In the genomic region with DNA sequence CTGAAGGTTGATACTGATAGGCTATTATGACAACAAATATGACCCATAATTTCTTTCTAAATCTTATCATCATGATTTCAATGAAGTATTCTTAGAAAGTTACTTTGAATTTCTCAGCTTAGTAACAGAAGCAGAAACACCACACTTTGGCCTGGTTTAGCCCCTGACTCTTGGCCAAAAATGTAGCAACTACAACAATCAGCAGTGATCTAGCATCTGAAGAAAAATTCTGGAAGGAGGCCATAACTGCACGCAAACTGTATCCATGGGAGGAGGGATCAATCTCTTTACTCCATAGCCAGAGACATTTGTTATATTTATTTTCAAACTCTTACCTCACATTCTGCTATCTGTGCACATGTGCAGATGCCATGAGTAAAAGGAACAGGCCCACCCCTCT, we compare ENCODE assay signal across 18 cellular contexts.
"Had no signal": no experiment of that assay in that cellular context is flagged by ENCODE, and none has a peak within 500 bp of the region (broad histone marks: within the 10 kb centered on the region; RNA-seq: fewer than 3 reads in every experiment).

No MANE protein-coding gene starts in this region.

- H3K9me3 ChIP-seq: ascending aorta, colonic mucosa, esophagus muscularis mucosa, left lung, right atrium auricular region, spleen, stomach, thoracic aorta, upper lobe of right lung had no signal

- H3K9me3 Mint-ChIP-seq: natural killer cell, T-cell had no signal

- H3K27me3 ChIP-seq: ascending aorta, colonic mucosa, esophagus muscularis mucosa, left lung, right atrium auricular region, spleen, stomach, upper lobe of right lung had no signal

- H3K36me3 ChIP-seq: ascending aorta, colonic mucosa, esophagus muscularis mucosa, left lung, right atrium auricular region, spleen, stomach, thoracic aorta, upper lobe of right lung had no signal

- H3K36me3 Mint-ChIP-seq: natural killer cell, T-cell had no signal

- DNase-seq: activated CD4-positive, alpha-beta T cell treated with anti-CD3 and anti-CD28 coated beads, Interleukin-2, amount 50 U/mL, for 1 hour; activated CD8-positive, alpha-beta memory T cell treated with anti-CD3 and anti-CD28 coated beads for 24 hours; activated naive CD4-positive, alpha-beta T cell treated with Interleukin-2 at 50 U/mL for 16 hours; caudate nucleus; colonic mucosa; islet precursor cell; left lung; natural killer cell; spleen; stomach; T-cell; T1000; upper lobe of right lung had no signal

- H3K4me3 ChIP-seq: ascending aorta, colonic mucosa, esophagus muscularis mucosa, left lung, right atrium auricular region, SK-N-MC, spleen, stomach, thoracic aorta, upper lobe of right lung had no signal

- H3K4me3 Mint-ChIP-seq: natural killer cell, T-cell had no signal

- H3K4me1 ChIP-seq: ascending aorta, colonic mucosa, left lung, right atrium auricular region, spleen, stomach, upper lobe of right lung had no signal

- H3K27ac ChIP-seq: ascending aorta, colonic mucosa, esophagus muscularis mucosa, left lung, right atrium auricular region, SK-N-MC, spleen, stomach, thoracic aorta, upper lobe of right lung had no signal

- H3K4me1 Mint-ChIP-seq: natural killer cell, T-cell had no signal

- H3K27ac Mint-ChIP-seq: natural killer cell, T-cell had no signal
